ENCODE assay signal across 8 cellular contexts in genomic region chr4:102734591-102735385, GRCh38. TPM values are rescaled to one million over a fixed set of nuclear protein-coding genes. Genes with fewer than 3 reads are reported as not detected.
A peak's percentile ranks its signal among the peaks of the same experiment; 100 is the strongest.
DNase-seq lines count a peak whose midpoint lies in the region; ATAC-seq and TF ChIP-seq lines count a peak whose summit lies in the region.

No MANE protein-coding gene starts in this region.

- no peaks in the 10 kb centered on the region for H3K27me3 Mint-ChIP-seq in type B pancreatic cell

- DNase-seq in KBM-7 (peak; percentile 87), type B pancreatic cell (ENCODE audit: extremely low spot score, unreplicated experiment) (no peak), cortex of kidney (lab: John Stamatoyannopoulos, UW) (no peak), dorsolateral prefrontal cortex (no peak), NCI-H2196 treated with DMSO at 0.1 percent for 48 hours (lab: John Stamatoyannopoulos, UW; ENCODE audit: unreplicated experiment) (no peak)

- no peaks in the 10 kb centered on the region for H3K27me3 ChIP-seq in dorsolateral prefrontal cortex

- H3K27ac ChIP-seq in dorsolateral prefrontal cortex: no peak overlapping the region

- H3K4me1 Mint-ChIP-seq in type B pancreatic cell (ENCODE audit: unreplicated experiment): peaks cover 17% of the 10 kb centered on the region

- intact Hi-C loops in dorsolateral prefrontal cortex (cut with DNase I): no loop called here

- no peak overlapping the region for H3K4me3 ChIP-seq in dorsolateral prefrontal cortex

- in situ Hi-C loops in KBM-7 (cut with MboI; ENCODE audit: low pct_unique_long_range_greater_than_20kb, low sequenced_read_pairs): no loop called here

- TF ChIP-seq CTCF in type B pancreatic cell (conservative IDR thresholded peaks at IDR 0.05) (no peak), dorsolateral prefrontal cortex (IDR thresholded peaks at IDR 0.05 in 54 of 56, conservative IDR thresholded peaks at IDR 0.05 in 2 of 56; ENCODE audit: low read depth in 1 of 56, partially characterized antibody in 56 of 56) (no peak)

- peaks cover 11% of the 10 kb centered on the region for H3K36me3 Mint-ChIP-seq in type B pancreatic cell

- ATAC-seq in GM18505 (IDR thresholded peaks at IDR 0.05; ENCODE audit: unreplicated experiment) (peak; percentile 100), GM21619 (IDR thresholded peaks at IDR 0.05; ENCODE audit: unreplicated experiment) (peak; percentile 99), esophagus mucosa (peak; percentile 54)

- H3K27ac Mint-ChIP-seq in type B pancreatic cell: peak overlapping the region; percentile 75

- H3K4me3 Mint-ChIP-seq in type B pancreatic cell: peak overlapping the region; percentile 29

- H3K9me3 Mint-ChIP-seq in type B pancreatic cell: peaks cover 7% of the 10 kb centered on the region

- no peak for TF ChIP-seq POLR2A in GM18505 (IDR thresholded peaks at IDR 0.05; ENCODE audit: borderline replicate concordance, extremely low read depth, insufficient read depth, insufficient read length)

RNA-seq across cellular contexts. Expression of gene MANBA, which starts 26.0 kb away (rescaled TPM):
- total RNA-seq in esophagus mucosa (10.7 TPM), type B pancreatic cell (ENCODE audit: low replicate concordance) (32.4 and 38.0 TPM in 2 replicates), dorsolateral prefrontal cortex (10 to 100 TPM; 18.6 to 39.4 (median 27.7) TPM)
